Comparison of ENCODE assay signal across 8 cellular contexts in the genomic region with DNA sequence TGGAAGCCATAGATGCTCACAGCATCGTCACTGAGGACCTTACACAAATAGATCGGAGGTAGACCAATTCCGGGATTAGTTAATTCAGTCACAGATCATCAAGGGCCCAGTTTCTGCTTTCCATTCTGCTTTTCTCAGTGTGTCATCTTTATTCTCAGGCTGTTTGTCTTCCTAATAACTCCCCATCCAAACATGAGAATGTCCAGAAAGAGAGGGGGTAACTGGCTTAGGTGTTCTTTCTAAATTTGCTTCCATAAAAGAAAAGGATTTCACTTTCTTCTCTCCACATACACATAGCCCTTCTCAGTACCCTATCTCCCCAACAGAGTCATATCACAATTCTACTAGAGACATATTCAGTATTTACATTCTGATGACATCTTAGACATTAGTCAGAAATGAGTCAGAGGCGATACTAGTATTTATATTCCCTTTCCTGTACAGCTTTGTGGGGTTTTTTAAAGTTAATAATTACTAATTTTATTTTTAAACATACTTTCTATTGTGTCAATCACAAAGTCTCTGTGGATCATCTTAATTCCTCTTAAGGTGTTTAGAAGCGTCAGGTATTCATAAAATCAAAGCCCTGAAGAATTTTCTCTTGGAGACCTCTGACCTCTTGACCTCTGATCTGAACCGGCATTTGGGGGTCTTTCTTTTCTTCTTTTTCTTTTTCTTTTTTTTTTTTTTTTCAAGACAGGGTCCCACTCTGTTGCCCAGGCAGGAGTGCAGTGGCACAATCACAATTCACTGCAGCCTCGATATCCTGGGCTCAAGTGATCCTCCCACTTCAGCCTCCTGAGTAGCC.
DNase-seq lines count a peak whose midpoint lies in the region; ATAC-seq and TF ChIP-seq lines count a peak whose summit lies in the region.

No MANE protein-coding gene starts in this region.

- DNase-seq in GM12865 (ENCODE audit: low read depth) = peak; percentile 77
- DNase-seq in fibroblast of the conjunctiva (ENCODE audit: low read depth) = peak; percentile 31
- DNase-seq in HK-2 (ENCODE audit: unreplicated experiment) = no peak
- no peak for DNase-seq in NCI-H1092 treated with DMSO at 0.1 percent for 48 hours (lab: John Stamatoyannopoulos, UW)
- no peak for DNase-seq in NOMO-1 treated with DMSO at 0.1 percent for 48 hours (lab: John Stamatoyannopoulos, UW; ENCODE audit: unreplicated experiment)
- DNase-seq in T1000 (lab: John Stamatoyannopoulos, UW) = no peak

- ATAC-seq in GM21526 (IDR thresholded peaks at IDR 0.05; ENCODE audit: low FRiP score, unreplicated experiment) = peak; percentile 100
- ATAC-seq in HG03571 (IDR thresholded peaks at IDR 0.05; ENCODE audit: unreplicated experiment) = peak; percentile 100

- no peak for TF ChIP-seq CTCF in GM12865 (IDR thresholded peaks at IDR 0.05; ENCODE audit: insufficient read depth, low read depth, low read length, missing control alignments)

- no peak overlapping the region for H3K4me3 ChIP-seq in GM12865 (ENCODE audit: low read depth, low read length)

Comparison
In these comparisons a context has a peak if more than half of its experiments do, and no peak if none do; other contexts are left out.
1. DNase-seq: peak in GM12865 (single experiment) and fibroblast of the conjunctiva (single experiment); none in HK-2 (single experiment), NCI-H1092 treated with DMSO at 0.1 percent for 48 hours (single experiment), NOMO-1 treated with DMSO at 0.1 percent for 48 hours (single experiment) and T1000 (single experiment).